8 cellular contexts compared by ENCODE assay signal in the genomic region with DNA sequence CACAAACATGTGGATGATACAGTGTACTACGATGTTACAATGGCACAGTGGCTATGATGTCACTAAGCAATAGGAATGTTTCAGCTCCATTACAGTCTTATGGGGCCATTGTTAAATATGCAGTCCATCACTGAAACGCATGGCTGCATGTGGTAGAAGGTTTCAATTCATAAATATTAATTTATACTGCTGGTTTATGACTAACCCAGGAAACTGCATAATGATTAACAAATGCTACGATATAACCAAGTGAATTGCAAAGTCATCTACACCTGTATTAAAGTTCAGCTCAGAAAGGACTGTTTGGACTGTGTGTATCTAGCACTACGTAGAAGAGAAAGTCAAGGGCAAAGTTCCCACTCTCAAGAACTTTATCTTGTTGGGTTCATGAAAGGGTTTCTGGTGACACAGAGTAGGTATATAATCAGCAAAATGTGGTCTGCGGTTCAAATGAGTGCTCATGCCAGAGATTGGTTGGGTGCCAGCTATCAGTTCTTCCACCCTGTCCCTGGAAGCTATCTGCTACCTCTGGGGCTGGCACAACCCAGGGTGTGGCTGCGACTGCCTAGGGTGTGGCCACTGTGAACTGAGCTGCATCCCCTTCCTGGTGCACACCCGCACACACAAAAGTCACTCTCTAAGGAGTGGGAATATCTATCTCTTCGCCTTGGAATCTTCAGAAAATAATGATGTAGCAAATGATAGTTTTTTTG. TPM values are rescaled to one million over a fixed set of nuclear protein-coding genes. Genes with fewer than 3 reads are reported as not detected.
DNase-seq lines count a peak whose midpoint lies in the region; ATAC-seq, FAIRE-seq and TF ChIP-seq lines count a peak whose summit lies in the region.

No MANE protein-coding gene starts in this region.

- no peak overlapping the region for H3K4me3 Mint-ChIP-seq in progenitor cell of endocrine pancreas (ENCODE audit: low read depth)

- H3K9me3 Mint-ChIP-seq in progenitor cell of endocrine pancreas (ENCODE audit: low read depth): no peaks in the 10 kb centered on the region

- peaks cover 2% of the 10 kb centered on the region for H3K36me3 Mint-ChIP-seq in progenitor cell of endocrine pancreas (ENCODE audit: insufficient read depth)

- H3K4me1 Mint-ChIP-seq in progenitor cell of endocrine pancreas (ENCODE audit: low read depth): no peaks in the 10 kb centered on the region

- H3K9me3 ChIP-seq in right cardiac atrium (ENCODE audit: control insufficient read depth, low read length): no peaks in the 10 kb centered on the region

- intact Hi-C loops in right cardiac atrium (cut with DNase I): no loop called here

- H3K27ac ChIP-seq in right cardiac atrium (ENCODE audit: low read length): no peak overlapping the region

- H3K27ac Mint-ChIP-seq in progenitor cell of endocrine pancreas: no peak overlapping the region

- ATAC-seq in GM19468 (IDR thresholded peaks at IDR 0.05; ENCODE audit: extremely low read depth, unreplicated experiment) (peak; percentile 33), right cardiac atrium (peak; percentile 76 to 80), omental fat pad (ENCODE audit: low FRiP score) (no peak), HG03039 (IDR thresholded peaks at IDR 0.05; ENCODE audit: unreplicated experiment) (no peak)

- H3K4me1 ChIP-seq in right cardiac atrium (ENCODE audit: control insufficient read depth, insufficient read depth, low read length): peaks cover 8% of the 10 kb centered on the region

- peak; percentile 81 for FAIRE-seq in RCC 7860 (lab: Jason Lieb, UNC)

- no peak overlapping the region for H3K4me3 ChIP-seq in right cardiac atrium (ENCODE audit: low read length)

- in situ Hi-C loops in Caki2 (cut with HindIII; ENCODE audit: low pct_unique_long_range_greater_than_20kb, low sequenced_read_pairs): no loop called here

- peak; percentile 97 for DNase-seq in Caki2 (ENCODE audit: low read depth)
- DNase-seq in RCC 7860 (ENCODE audit: low spot score): peak; percentile 73
- peak in 2 of 3 donors; percentile 28 to 50 for DNase-seq in right cardiac atrium
- no peak for DNase-seq in omental fat pad (ENCODE audit: low spot score)
- no peak for DNase-seq in progenitor cell of endocrine pancreas (ENCODE audit: low spot score, unreplicated experiment)
- no peak for DNase-seq in SHP77 treated with DMSO at 0.1 percent for 48 hours (lab: John Stamatoyannopoulos, UW)

- 69% methylated on average over 8 of the region's 8 CpGs for WGBS in right cardiac atrium

- TF ChIP-seq CTCF in omental fat pad (IDR thresholded peaks at IDR 0.05): no peak
- TF ChIP-seq CTCF in progenitor cell of endocrine pancreas (IDR thresholded peaks at IDR 0.05; ENCODE audit: unreplicated experiment): no peak

- H3K27me3 ChIP-seq in right cardiac atrium (ENCODE audit: control insufficient read depth, insufficient read depth): no peaks in the 10 kb centered on the region

- no peaks in the 10 kb centered on the region for H3K27me3 Mint-ChIP-seq in progenitor cell of endocrine pancreas

RNA-seq across cellular contexts. Expression of a gene that starts 14.8 kb away (rescaled TPM):
- total RNA-seq in Caki2 (2014; rRNA removed; shearing (Covaris generic); ENCODE audit: low replicate concordance): 388 and 424 TPM in 2 replicates
- total RNA-seq in right cardiac atrium (100 to 1,000 TPM; 444 to 541 (median 465) TPM), omental fat pad (100 to 1,000 TPM; 250 to 616 (median 291) TPM), progenitor cell of endocrine pancreas (128 and 136 TPM in 2 replicates)
- polyA plus RNA-seq in right cardiac atrium: 805 TPM

RNA-seq across cellular contexts. Expression of a gene that starts 52.6 kb away (rescaled TPM):
- 117 and 126 TPM in 2 replicates for total RNA-seq in Caki2 (2014; rRNA removed; shearing (Covaris generic); ENCODE audit: low replicate concordance)
- total RNA-seq in right cardiac atrium (10 to 100 TPM; 42.9 to 49.7 (median 45.7) TPM), omental fat pad (100 to 1,000 TPM in 3 of 4 donors, 10 to 100 TPM in 1; 66.5 to 176 (median 131) TPM), progenitor cell of endocrine pancreas (37.3 and 39.0 TPM in 2 replicates)
- polyA plus RNA-seq in right cardiac atrium: 34.5 TPM

Comparison
In these comparisons a context has a peak if more than half of its experiments do, and no peak if none do; other contexts are left out.
1. DNase-seq: peak in Caki2 (single experiment), RCC 7860 (single experiment) and right cardiac atrium (2 of 3); none in omental fat pad (single experiment), progenitor cell of endocrine pancreas (single experiment) and SHP77 treated with DMSO at 0.1 percent for 48 hours (single experiment).
2. ATAC-seq: peak in GM19468 (single experiment) and right cardiac atrium (2 of 2); none in omental fat pad (single experiment) and HG03039 (single experiment).